Comparison of ENCODE assay signal across 1 cellular context in the genomic region with DNA sequence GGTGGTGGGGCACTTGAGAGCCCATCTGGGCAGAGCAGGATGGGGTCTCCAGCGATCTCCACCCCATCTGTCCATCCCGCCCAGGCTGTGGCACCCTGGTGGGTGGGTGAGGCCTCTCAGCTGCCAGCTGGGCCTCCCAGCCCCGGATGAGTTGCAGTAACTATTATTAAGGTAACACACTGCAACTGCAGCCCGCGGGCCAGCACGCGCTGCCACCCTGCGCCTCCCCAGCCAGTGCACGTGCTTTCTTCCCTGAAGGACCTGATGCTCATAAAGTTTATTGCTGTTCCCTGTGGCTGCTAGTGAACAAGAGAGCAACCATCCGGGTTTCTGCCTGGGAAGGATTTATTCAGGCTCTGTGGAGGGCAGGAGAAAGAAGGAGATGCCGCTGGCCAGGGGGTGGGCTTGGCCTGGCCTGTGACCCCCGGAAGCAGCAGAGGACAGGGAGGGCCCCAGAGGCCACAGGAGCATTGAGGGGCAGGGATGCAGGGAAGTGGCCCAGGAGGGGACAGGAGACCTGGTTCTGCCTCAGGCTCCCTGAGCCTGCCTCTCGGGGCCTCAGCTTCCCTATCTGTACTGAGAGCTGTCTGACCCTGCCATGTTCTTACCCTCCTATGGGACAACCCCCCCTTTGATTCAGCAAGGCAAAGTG.
TF ChIP-seq lines count a peak whose summit lies in the region.

No MANE protein-coding gene starts in this region.

TF ChIP-seq in HCT116, 20 proteins besides CTCF, POLR2A, EP300 and RAD21 (continued from another document):
- TF ChIP-seq EZH2phosphoT487 (IDR thresholded peaks at IDR 0.05; ENCODE audit: borderline replicate concordance), result no peak
- TF ChIP-seq CBX3 (IDR thresholded peaks at IDR 0.05; ENCODE audit: low read depth), result no peak
- TF ChIP-seq TCF7L2 (IDR thresholded peaks at IDR 0.05; ENCODE audit: borderline replicate concordance, extremely low read depth, insufficient read depth, insufficient read length), result no peak
- TF ChIP-seq ELF1 (IDR thresholded peaks at IDR 0.05; ENCODE audit: borderline replicate concordance, low read depth), result no peak
- TF ChIP-seq ZBTB33 (IDR thresholded peaks at IDR 0.05; ENCODE audit: extremely low read depth, insufficient replicate concordance, low read length), result no peak
